ENCODE assay signal across 9 cellular contexts in the genomic region with DNA sequence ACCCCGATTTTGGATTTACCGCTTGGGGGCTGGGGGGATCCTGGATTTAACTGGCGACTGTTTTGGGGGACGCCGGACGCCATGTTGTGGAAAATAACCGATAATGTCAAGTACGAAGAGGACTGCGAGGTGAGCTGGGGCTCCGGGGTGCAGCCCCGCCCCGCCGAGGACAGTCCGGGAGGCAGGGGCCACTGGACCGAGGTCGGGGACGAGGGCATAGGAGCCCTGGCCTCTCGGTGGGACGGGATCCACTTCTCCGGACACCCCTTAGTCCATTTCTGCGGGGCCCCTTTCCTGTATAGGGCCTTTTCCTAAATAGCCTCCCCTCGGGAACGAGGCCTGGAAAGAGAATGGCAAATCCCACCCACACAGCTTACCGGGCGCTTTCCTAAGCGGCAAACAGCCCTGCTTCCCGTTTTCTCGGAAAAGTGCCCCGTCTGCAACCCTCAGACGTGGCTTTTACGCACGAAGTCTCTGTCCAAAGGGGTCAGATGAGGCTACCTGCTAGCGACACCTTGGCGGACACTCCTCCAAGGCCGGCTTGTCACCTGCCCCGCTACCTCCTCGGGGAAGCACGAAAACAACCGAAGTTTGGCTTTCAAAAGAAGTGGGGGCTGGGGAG. TPM values are rescaled to one million over a fixed set of nuclear protein-coding genes. Genes with fewer than 3 reads are reported as not detected.
A peak's percentile ranks its signal among the peaks of the same experiment; 100 is the strongest.
DNase-seq lines count a peak whose midpoint lies in the region; FAIRE-seq and TF ChIP-seq lines count a peak whose summit lies in the region.
"Had no signal": no experiment of that assay in that cellular context is flagged by ENCODE, and none has a peak within 500 bp of the region (broad histone marks: within the 10 kb centered on the region; RNA-seq: fewer than 3 reads in every experiment).

No MANE protein-coding gene starts in this region.

- H3K4me1 ChIP-seq in ES-I3 (ENCODE audit: insufficient read depth, low read length) (peaks cover 12% of the 10 kb centered on the region), fibroblast of lung (ENCODE audit: control insufficient read depth, extremely low read depth, insufficient read depth, low read length) (no peaks in the 10 kb centered on the region), sigmoid colon (peaks cover 0 to 67% (median 57%) of the 10 kb centered on the region in 4 donors)

- no peak overlapping the region for H2AFZ ChIP-seq in fibroblast of lung (ENCODE audit: low read length)

- H3K4me2 ChIP-seq in fibroblast of lung (ENCODE audit: extremely low read depth, insufficient read depth, low read length) = peak overlapping the region; percentile 25

- H3K27ac ChIP-seq in fibroblast of lung (ENCODE audit: insufficient read depth, low read length) (no peak overlapping the region), sigmoid colon (peak overlapping the region; percentile 76 to 83 (median 82))

- H3K4me3 ChIP-seq in fibroblast of lung (replicated peaks in 1 of 4; ENCODE audit: control extremely low read depth in 1 of 4, insufficient read depth in 1 of 4, low read depth in 3 of 4, low read length in 4 of 4) (peak overlapping the region in 1 of 4 experiments; percentile 54), sigmoid colon (peak overlapping the region; percentile 59 to 68 (median 64))

- intact Hi-C loops in sigmoid colon (cut with DNase I) = loop anchor here (1.0 to 10.0 kb wide), 7 partner anchors 159 to 415 kb away; no protein-coding TSS in a partner anchor

- DNase-seq in NCI-H526 treated with DMSO at 0.1 percent for 48 hours (lab: John Stamatoyannopoulos, UW) (peak; percentile 56), fibroblast of lung (ENCODE audit: low read depth in 2 of 2) (no peak), sigmoid colon (no peak), KBM-7 (no peak), UCSD-AML1 (lab: John Stamatoyannopoulos, UW; ENCODE audit: unreplicated experiment) (no peak), GF-D8 (lab: John Stamatoyannopoulos, UW) (no peak), frontal cortex (ENCODE audit: low spot score in 2 of 2) (no peak)
- DNase-seq: NCI-H1436 had no signal

- TF ChIP-seq EP300 in sigmoid colon (IDR thresholded peaks at IDR 0.05) = no peak

- H3K9me3 ChIP-seq in ES-I3 (ENCODE audit: control insufficient read depth, insufficient read depth, low read length) (no peaks in the 10 kb centered on the region), fibroblast of lung (ENCODE audit: control insufficient read depth, insufficient read depth, low read depth, low read length) (no peaks in the 10 kb centered on the region), sigmoid colon (no peaks in the 10 kb centered on the region)

- no peak for TF ChIP-seq CTCF in fibroblast of lung (conservative IDR thresholded peaks at IDR 0.05 in 1 of 2, IDR thresholded peaks at IDR 0.05 in 1 of 2; ENCODE audit: low read depth in 1 of 2, low read length in 2 of 2)
- TF ChIP-seq CTCF in sigmoid colon (IDR thresholded peaks at IDR 0.05) = no peak

- H4K20me1 ChIP-seq in fibroblast of lung (ENCODE audit: control insufficient read depth, extremely low read depth, insufficient read depth, low read length) = no peaks in the 10 kb centered on the region

- H3K9ac ChIP-seq in ES-I3 (ENCODE audit: low read depth, low read length) (peak overlapping the region; percentile 99), fibroblast of lung (ENCODE audit: insufficient read depth, low read length) (no peak overlapping the region)

- H3K79me2 ChIP-seq in fibroblast of lung (ENCODE audit: control insufficient read depth, insufficient read depth, low read length) = no peaks in the 10 kb centered on the region

- no peak for FAIRE-seq in frontal cortex (lab: Jason Lieb, UNC)

- in situ Hi-C loops in KBM-7 (cut with MboI; ENCODE audit: low pct_unique_long_range_greater_than_20kb, low sequenced_read_pairs) = no loop called here

- WGBS in sigmoid colon, 2 donors = 2% methylated on average over 39 of the region's 39 CpGs

- TF ChIP-seq POLR2A in sigmoid colon (IDR thresholded peaks at IDR 0.05) = no peak

- H3K36me3 ChIP-seq in ES-I3 (ENCODE audit: insufficient read depth, low read length) = peaks cover 18% of the 10 kb centered on the region
- no peaks in the 10 kb centered on the region for H3K36me3 ChIP-seq in fibroblast of lung (ENCODE audit: control insufficient read depth, insufficient read depth, low read length)
- H3K36me3 ChIP-seq in sigmoid colon = no peaks in the 10 kb centered on the region

- H3K27me3 ChIP-seq in fibroblast of lung (ENCODE audit: control insufficient read depth, insufficient read depth, low read length) = peaks cover 65% of the 10 kb centered on the region
- H3K27me3 ChIP-seq in sigmoid colon = peaks cover 41 to 90% (median 71%) of the 10 kb centered on the region in 3 donors

RNA-seq across cellular contexts. Expression of gene TFAP2C, which starts 0.5 kb away (rescaled TPM):
- total RNA-seq in fibroblast of lung (not detected in 2 replicates), sigmoid colon (1 to 10 TPM; 1.6 to 5.3 (median 3.5) TPM), frontal cortex (2.4 TPM)
- polyA plus RNA-seq in fibroblast of lung (0.24 and 0.39 TPM in 2 replicates), sigmoid colon (under 1 TPM in 1 of 3 donors, not detected in 2; 0.99 TPM)
- 0.13 and 0.33 TPM in 2 replicates for polyA plus RNA-seq in fibroblast of lung (2012)
- not detected in 2 replicates for polyA minus RNA-seq in fibroblast of lung (ENCODE audit: low replicate concordance)
